ENCODE assay signal across 17 cellular contexts in the genomic region with DNA sequence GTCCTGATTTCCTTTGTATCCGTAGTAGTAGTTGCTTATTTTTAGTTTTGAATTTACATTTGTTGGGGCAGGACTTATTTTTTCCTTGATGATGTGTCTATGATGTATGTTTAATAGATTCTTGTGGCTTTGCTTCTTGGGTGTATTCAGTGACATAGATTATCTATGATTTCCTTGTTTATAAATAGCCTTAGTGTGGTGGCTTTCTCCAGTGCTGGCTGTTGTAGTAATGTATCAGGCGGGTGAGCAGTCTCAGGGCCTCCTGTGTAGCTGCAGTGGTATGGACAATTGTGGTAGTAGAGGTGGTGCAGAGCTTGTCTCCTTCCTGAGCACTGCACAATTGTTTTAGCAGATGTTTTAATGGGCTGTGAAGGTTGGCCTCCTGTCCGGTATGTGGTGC.
DNase-seq lines count a peak whose midpoint lies in the region; ATAC-seq and TF ChIP-seq lines count a peak whose summit lies in the region.
"Had no signal": no experiment of that assay in that cellular context is flagged by ENCODE, and none has a peak within 500 bp of the region (broad histone marks: within the 10 kb centered on the region; RNA-seq: fewer than 3 reads in every experiment).

No MANE protein-coding gene starts in this region.

- peaks cover 37% of the 10 kb centered on the region for H3K36me3 ChIP-seq in IMR-90 (ENCODE audit: control insufficient read depth, insufficient read depth, low read length)
- peaks cover 19 to 83% (median 25%) of the 10 kb centered on the region in 3 experiments for H3K36me3 ChIP-seq in naive thymus-derived CD4-positive, alpha-beta T cell (ENCODE audit: control insufficient read depth in 2 of 3, insufficient read depth in 3 of 3, low read length in 3 of 3)

- no peaks in the 10 kb centered on the region for H3K9me3 ChIP-seq in IMR-90 (ENCODE audit: control insufficient read depth, insufficient read depth, low read length)
- no peaks in the 10 kb centered on the region for H3K9me3 ChIP-seq in naive thymus-derived CD4-positive, alpha-beta T cell (ENCODE audit: control insufficient read depth in 2 of 3, low read length in 3 of 3)
- H3K9me3 ChIP-seq: Caco-2, heart right ventricle, stomach had no signal

- H3K27ac ChIP-seq in IMR-90 (ENCODE audit: insufficient read depth, low read length) = no peak overlapping the region
- H3K27ac ChIP-seq in naive thymus-derived CD4-positive, alpha-beta T cell (ENCODE audit: low read depth, low read length) = no peak overlapping the region
- H3K27ac ChIP-seq: stomach had no signal

- in situ Hi-C loops in IMR-90 (cut with MboI; ENCODE audit: low sequenced_read_pairs) = no loop called here

- H2AK5ac ChIP-seq in IMR-90 (ENCODE audit: low read depth, low read length) = no peak overlapping the region

- no peak for TF ChIP-seq POLR2A in IMR-90 (IDR thresholded peaks at IDR 0.05; ENCODE audit: low read depth, low read length)

- H3K4me1 ChIP-seq in IMR-90 (ENCODE audit: control insufficient read depth, insufficient read depth, low read length) = peaks cover 6% of the 10 kb centered on the region
- H3K4me1 ChIP-seq in naive thymus-derived CD4-positive, alpha-beta T cell (ENCODE audit: control insufficient read depth in 2 of 2, insufficient read depth in 2 of 2, low read length in 2 of 2) = peaks cover 11% of the 10 kb centered on the region in 2 donors
- H3K4me1 ChIP-seq: Caco-2 had no signal

- no peak overlapping the region for H2BK15ac ChIP-seq in IMR-90 (ENCODE audit: low read depth, low read length)

- peaks cover 21% of the 10 kb centered on the region for H3K9me1 ChIP-seq in IMR-90 (ENCODE audit: insufficient read depth, low read length)

- no peaks in the 10 kb centered on the region for H3K27me3 Mint-ChIP-seq in activated CD4-positive, alpha-beta T cell treated with anti-CD3 and anti-CD28 coated beads for 36 hours
- H3K27me3 Mint-ChIP-seq in chondrocyte (ENCODE audit: low read depth) = no peaks in the 10 kb centered on the region
- no peaks in the 10 kb centered on the region for H3K27me3 Mint-ChIP-seq in naive thymus-derived CD4-positive, alpha-beta T cell

- CTCF ChIA-PET in activated CD4-positive, alpha-beta T cell treated with anti-CD3 and anti-CD28 coated beads for 36 hours (lab: Charles Lee) = no interaction called here
- CTCF ChIA-PET in IMR-90 (lab: Yijun Ruan, JAX) = no interaction called here
- CTCF ChIA-PET in naive thymus-derived CD4-positive, alpha-beta T cell (lab: Charles Lee) = no interaction called here

- H3K4me2 ChIP-seq in IMR-90 (ENCODE audit: low read depth, low read length) = no peak overlapping the region

- H2BK5ac ChIP-seq in IMR-90 (ENCODE audit: low read depth, low read length, poor library complexity, severe bottlenecking) = no peak overlapping the region

- H3K14ac ChIP-seq in IMR-90 (replicated peaks; ENCODE audit: low read depth, low read length) = peak overlapping the region; percentile 35; the same call in 1 of the 2 replicates

- peaks cover 20% of the 10 kb centered on the region for H4K20me1 ChIP-seq in IMR-90 (ENCODE audit: insufficient read depth, low read length)

- H2AFZ ChIP-seq in IMR-90 (replicated peaks; ENCODE audit: low read length, poor library complexity) = no peak overlapping the region

- TF ChIP-seq CTCF in IMR-90 (conservative IDR thresholded peaks at IDR 0.05; ENCODE audit: low read depth, low read length) (no peak), chondrocyte (IDR thresholded peaks at IDR 0.05) (no peak)

- peaks cover 36% of the 10 kb centered on the region for H3K4me1 Mint-ChIP-seq in activated CD4-positive, alpha-beta T cell treated with anti-CD3 and anti-CD28 coated beads for 36 hours
- H3K4me1 Mint-ChIP-seq in chondrocyte (ENCODE audit: low read depth) = peaks cover 3% of the 10 kb centered on the region
- H3K4me1 Mint-ChIP-seq in naive thymus-derived CD4-positive, alpha-beta T cell = peaks cover 37 to 74% (median 55%) of the 10 kb centered on the region in 7 donors
- H3K4me1 Mint-ChIP-seq: nephron had no signal

- H3K9me3 Mint-ChIP-seq in activated CD4-positive, alpha-beta T cell treated with anti-CD3 and anti-CD28 coated beads for 36 hours (ENCODE audit: low read depth) = no peaks in the 10 kb centered on the region
- no peaks in the 10 kb centered on the region for H3K9me3 Mint-ChIP-seq in chondrocyte (ENCODE audit: low read depth)
- H3K9me3 Mint-ChIP-seq in naive thymus-derived CD4-positive, alpha-beta T cell = no peaks in the 10 kb centered on the region
- H3K9me3 Mint-ChIP-seq: nephron had no signal

- DNase-seq in activated CD4-positive, alpha-beta T cell treated with anti-CD3 and anti-CD28 coated beads for 36 hours = no peak
- DNase-seq in activated CD4-positive, alpha-beta T cell treated with anti-CD3 and anti-CD28 coated beads, Interleukin-2, amount 50 U/mL, for 4 hours = no peak
- peak; percentile 68 for DNase-seq in IMR-90
- DNase-seq in chondrocyte (ENCODE audit: low spot score) = no peak
- DNase-seq in naive thymus-derived CD4-positive, alpha-beta T cell = no peak
- DNase-seq in central memory CD4-positive, alpha-beta T cell = no peak
- DNase-seq: 8988T; activated CD4-positive, alpha-beta T cell treated with anti-CD3 and anti-CD28 coated beads for 1 hour; activated effector memory CD4-positive, alpha-beta T cell treated with Interleukin-2 at 50 U/mL for 16 hours; Caco-2; left cardiac atrium; NCI-H146; stomach had no signal

- no peak overlapping the region for H4K8ac ChIP-seq in IMR-90 (ENCODE audit: low read depth in 2 of 2, low read length in 2 of 2)

- POLR2A ChIA-PET in activated CD4-positive, alpha-beta T cell treated with anti-CD3 and anti-CD28 coated beads for 36 hours (lab: Charles Lee) = no interaction called here
- POLR2A ChIA-PET in IMR-90 (lab: Charles Lee; ENCODE audit: unreplicated experiment) = no interaction called here
- POLR2A ChIA-PET in naive thymus-derived CD4-positive, alpha-beta T cell (lab: Charles Lee) = interaction anchor here (1.1 kb wide), 1 partner anchor 17 kb away, joined by 3 read pairs; no protein-coding TSS in a partner anchor

- no peak overlapping the region for H2BK20ac ChIP-seq in IMR-90 (ENCODE audit: low read depth, low read length)

- H3K79me1 ChIP-seq in IMR-90 (ENCODE audit: low read depth in 1 of 2, low read length in 2 of 2) = peaks cover 37 to 47% of the 10 kb centered on the region in 2 experiments

- no peak overlapping the region for H3K4me3 Mint-ChIP-seq in activated CD4-positive, alpha-beta T cell treated with anti-CD3 and anti-CD28 coated beads for 36 hours
- no peak overlapping the region for H3K4me3 Mint-ChIP-seq in chondrocyte (ENCODE audit: unreplicated experiment)
- peak overlapping the region in 1 of 10 donors; percentile 27 for H3K4me3 Mint-ChIP-seq in naive thymus-derived CD4-positive, alpha-beta T cell
- H3K4me3 Mint-ChIP-seq: nephron had no signal

- no peak overlapping the region for H3K4me3 ChIP-seq in IMR-90 (ENCODE audit: insufficient read depth, low read depth, low read length)
- H3K4me3 ChIP-seq in naive thymus-derived CD4-positive, alpha-beta T cell (ENCODE audit: low read length) = no peak overlapping the region
- H3K4me3 ChIP-seq: heart right ventricle, stomach had no signal

- no peak overlapping the region for H3K4ac ChIP-seq in IMR-90 (ENCODE audit: low read depth, low read length)

- no peak for ATAC-seq in activated CD4-positive, alpha-beta T cell treated with anti-CD3 and anti-CD28 coated beads for 36 hours
- peak; percentile 90 for ATAC-seq in IMR-90 (ENCODE audit: low read depth)
- ATAC-seq in naive thymus-derived CD4-positive, alpha-beta T cell = no peak
- ATAC-seq in HG03432 (IDR thresholded peaks at IDR 0.05; ENCODE audit: unreplicated experiment) = no peak
- no peak for ATAC-seq in GM21423 (IDR thresholded peaks at IDR 0.05; ENCODE audit: unreplicated experiment)

- H3K27ac Mint-ChIP-seq in activated CD4-positive, alpha-beta T cell treated with anti-CD3 and anti-CD28 coated beads for 36 hours = peak overlapping the region; percentile 34
- H3K27ac Mint-ChIP-seq in chondrocyte (ENCODE audit: unreplicated experiment) = peak overlapping the region; percentile 18
- H3K27ac Mint-ChIP-seq in naive thymus-derived CD4-positive, alpha-beta T cell = peak overlapping the region; percentile 9 to 84 (median 63)
- H3K27ac Mint-ChIP-seq: nephron had no signal

- H3K18ac ChIP-seq in IMR-90 (ENCODE audit: low read depth, low read length) = no peak overlapping the region

- no TSS peak for BruUV-seq in IMR-90 (replicated peaks; lab: Mats Ljungman, UMichigan)

- no peak overlapping the region for H4K91ac ChIP-seq in IMR-90 (ENCODE audit: insufficient read depth, low read depth, low read length)

- H3K27me3 ChIP-seq in IMR-90 (ENCODE audit: control insufficient read depth, insufficient read depth, low read length) = no peaks in the 10 kb centered on the region
- no peaks in the 10 kb centered on the region for H3K27me3 ChIP-seq in naive thymus-derived CD4-positive, alpha-beta T cell (ENCODE audit: control insufficient read depth in 2 of 2, insufficient read depth in 2 of 2, low read length in 2 of 2)
- H3K27me3 ChIP-seq: heart right ventricle, stomach had no signal

- H3K36me3 Mint-ChIP-seq in activated CD4-positive, alpha-beta T cell treated with anti-CD3 and anti-CD28 coated beads for 36 hours (ENCODE audit: low read depth) = peaks cover 66% of the 10 kb centered on the region
- peaks cover 34% of the 10 kb centered on the region for H3K36me3 Mint-ChIP-seq in chondrocyte (ENCODE audit: low read depth)
- H3K36me3 Mint-ChIP-seq in naive thymus-derived CD4-positive, alpha-beta T cell = peaks cover 25 to 67% (median 56%) of the 10 kb centered on the region in 5 donors

- no peak overlapping the region for H4K5ac ChIP-seq in IMR-90 (ENCODE audit: low read depth, low read length)

- 60% methylated on average over 1 of the region's 3 CpGs; no CpG with 5 or more reads in 1 of the 2 experiments for WGBS in IMR-90 (ENCODE audit: extremely low coverage in 2 of 2, insufficient read length in 1 of 2), 2 experiments

- no peak overlapping the region for H2AK9ac ChIP-seq in IMR-90 (replicated peaks; ENCODE audit: low read depth, low read length, poor library complexity)

- dilution Hi-C loops in IMR-90 (cut with HindIII; ENCODE audit: low sequenced_read_pairs, unreplicated experiment) = no loop called here

- no peak for TF ChIP-seq RAD21 in IMR-90 (IDR thresholded peaks at IDR 0.05; ENCODE audit: low read length)

- intact Hi-C loops in activated CD4-positive, alpha-beta T cell treated with anti-CD3 and anti-CD28 coated beads for 36 hours (cut with DNase I, micrococcal nuclease) = loop anchor here in 1 of 2 experiments (5.0 kb wide), 1 partner anchor 34 kb away; no protein-coding TSS in a partner anchor
- intact Hi-C loops in IMR-90 (cut with micrococcal nuclease) = no loop called here
- intact Hi-C loops in naive thymus-derived CD4-positive, alpha-beta T cell (cut with micrococcal nuclease) = loop anchor here in 1 of 2 donors (2.0 kb wide), 1 partner anchor 13 kb away; no protein-coding TSS in a partner anchor

- no peak overlapping the region for H3K9ac ChIP-seq in IMR-90 (ENCODE audit: low read depth, low read length)

- H3K56ac ChIP-seq in IMR-90 (ENCODE audit: extremely low read depth, insufficient read depth, low read length) = no peak overlapping the region

- H2BK120ac ChIP-seq in IMR-90 (ENCODE audit: low read depth, low read length) = no peak overlapping the region

- H3K23ac ChIP-seq in IMR-90 (ENCODE audit: low read depth, low read length) = no peak overlapping the region

TF ChIP-seq in IMR-90, 13 proteins besides CTCF, POLR2A, EP300 and RAD21:
- TF ChIP-seq NFE2L2 (IDR thresholded peaks at IDR 0.05; ENCODE audit: low read depth, low read length) (no peak), SMC3 (IDR thresholded peaks at IDR 0.05; ENCODE audit: low read depth, low read length) (no peak)
